13 cellular contexts compared by ENCODE assay signal in genomic region chr3:161649900-161650484, GRCh38.
"Had no signal": no experiment of that assay in that cellular context is flagged by ENCODE, and none has a peak within 500 bp of the region (broad histone marks: within the 10 kb centered on the region; RNA-seq: fewer than 3 reads in every experiment).

No MANE protein-coding gene starts in this region.

- H3K27ac ChIP-seq: body of pancreas, coronary artery, gastrocnemius medialis, heart right ventricle had no signal

- H3K27me3 ChIP-seq: body of pancreas, gastrocnemius medialis, heart right ventricle had no signal

- ATAC-seq: body of pancreas; gastrocnemius medialis; heart right ventricle; left ventricle myocardium superior; stimulated activated naive CD8-positive, alpha-beta T cell treated with anti-CD3 and anti-CD28 coated beads, Interleukin-15, Interleukin-2, amounts not matched to agents 100 U/mL and 50 U/mL, for 24 hours had no signal

- H3K36me3 ChIP-seq: gastrocnemius medialis, heart right ventricle had no signal

- DNase-seq: activated B cell treated with CpG ODN at 0.5 μM for 24 hours; activated CD4-positive, alpha-beta T cell treated with anti-CD3 and anti-CD28 coated beads, Interleukin-2, amount 50 U/mL, for 1 hour; activated naive CD4-positive, alpha-beta T cell treated with anti-CD3 and anti-CD28 coated beads, Interleukin-2, amount 10 ng/mL, durations not matched to agents 7 days and 5 days; body of pancreas; central memory CD4-positive, alpha-beta T cell; effector CD8-positive, alpha-beta T cell; gastrocnemius medialis; heart right ventricle; kidney; left ventricle myocardium superior; stimulated activated CD4-positive, alpha-beta T cell treated with anti-CD3 and anti-CD28 coated beads, Interleukin-2, amount 100 ng/mL, for 48 hours; stimulated activated naive CD8-positive, alpha-beta T cell treated with anti-CD3 and anti-CD28 coated beads, Interleukin-15, Interleukin-2, amounts not matched to agents 100 U/mL and 50 U/mL, for 24 hours had no signal

- H3K4me1 ChIP-seq: body of pancreas, gastrocnemius medialis, heart right ventricle had no signal

- H3K4me3 ChIP-seq: body of pancreas, coronary artery, gastrocnemius medialis, heart right ventricle had no signal
